In genomic region chr10:69452676-69453415, GRCh38 we compare ENCODE assay signal across 1 cellular context.
TF ChIP-seq lines count a peak whose summit lies in the region.

No MANE protein-coding gene starts in this region.

TF ChIP-seq in GM23338, 12 proteins besides CTCF, POLR2A, EP300 and RAD21 (continued from another document):
- no peak for TF ChIP-seq ZNF462 (CRISPR knock-in tag; IDR thresholded peaks at IDR 0.05)
- no peak for TF ChIP-seq CREB1 (CRISPR knock-in tag; IDR thresholded peaks at IDR 0.05; ENCODE audit: low read depth)
- TF ChIP-seq ZNF331 (CRISPR knock-in tag; IDR thresholded peaks at IDR 0.05; ENCODE audit: low read depth): no peak
